ENCODE assay signal across 1 cellular context in the genomic region with DNA sequence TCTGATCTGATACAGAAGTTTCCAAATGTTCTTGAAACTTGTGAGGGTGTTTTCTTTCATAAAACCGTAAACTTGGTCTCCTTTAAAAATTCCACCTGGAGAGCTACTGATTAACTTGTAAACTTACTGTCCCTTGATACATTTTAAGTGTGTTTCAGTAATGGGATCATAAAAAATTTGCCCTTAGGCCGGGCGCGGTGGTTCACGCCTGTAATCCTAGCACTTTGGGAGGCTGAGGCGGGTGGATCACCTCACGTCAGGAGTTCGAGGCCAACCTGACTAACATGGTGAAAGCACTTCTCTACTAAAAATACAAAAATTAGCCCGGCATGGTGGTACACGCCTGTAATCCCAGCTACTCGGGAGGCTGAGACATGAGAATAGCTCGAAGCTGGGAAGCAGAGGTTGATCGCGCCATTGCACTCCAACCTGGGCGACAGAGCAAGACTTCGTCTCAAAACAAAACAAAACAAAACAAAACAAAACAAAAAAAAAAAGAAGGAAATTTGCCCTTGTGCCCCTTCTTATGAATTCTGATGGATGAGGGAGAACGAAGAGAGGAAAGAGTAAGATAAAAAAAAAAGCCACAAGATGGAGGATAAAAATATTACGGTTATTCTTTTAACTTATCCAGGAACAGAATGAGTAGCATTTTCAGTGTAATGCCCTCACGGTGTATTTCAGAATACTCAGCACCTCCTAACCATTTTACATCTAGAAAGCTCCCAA.
TF ChIP-seq lines count a peak whose summit lies in the region.

No MANE protein-coding gene starts in this region.

TF ChIP-seq in GM23338, 12 proteins besides CTCF, POLR2A, EP300 and RAD21 (continued from another document):
- TF ChIP-seq EZH2 (IDR thresholded peaks at IDR 0.05; ENCODE audit: low read depth, unreplicated experiment) (no peak), ETS1 (IDR thresholded peaks at IDR 0.05) (no peak), EZH2phosphoT487 (IDR thresholded peaks at IDR 0.05; ENCODE audit: unreplicated experiment) (no peak)
